In genomic region chr3:107660316-107660976, GRCh38 we compare ENCODE assay signal across 9 cellular contexts.
A peak's percentile ranks its signal among the peaks of the same experiment; 100 is the strongest.
DNase-seq lines count a peak whose midpoint lies in the region; ATAC-seq and TF ChIP-seq lines count a peak whose summit lies in the region.
"Had no signal": no experiment of that assay in that cellular context is flagged by ENCODE, and none has a peak within 500 bp of the region (broad histone marks: within the 10 kb centered on the region; RNA-seq: fewer than 3 reads in every experiment).

No MANE protein-coding gene starts in this region.

- no peak overlapping the region for H2BK12ac ChIP-seq in neuronal stem cell (ENCODE audit: low read length)

- H3K27me3 Mint-ChIP-seq in activated B cell treated with CpG ODN at 0.5 μM for 24 hours, result no peaks in the 10 kb centered on the region
- H3K27me3 Mint-ChIP-seq in activated T-helper 1 cell treated with anti-CD3 and anti-CD28 coated beads, Interleukin-12 subunit alpha, Interleukin-12 subunit beta, Interleukin-2, Interleukin-4 antibody, amounts not matched to agents 30 ng/mL and 10 ng/mL and 1 ng/mL, durations not matched to agents 14 hours and 24 hours and 36 hours (ENCODE audit: insufficient read depth), result no peaks in the 10 kb centered on the region
- H3K27me3 Mint-ChIP-seq: naive B cell had no signal

- H3K79me1 ChIP-seq in neuronal stem cell (ENCODE audit: low read depth, low read length), result no peaks in the 10 kb centered on the region

- TF ChIP-seq CTCF in activated B cell treated with CpG ODN at 0.5 μM for 24 hours (IDR thresholded peaks at IDR 0.05), result peak; percentile 85

- peaks cover 18% of the 10 kb centered on the region for H3K4me1 Mint-ChIP-seq in activated B cell treated with CpG ODN at 0.5 μM for 24 hours
- H3K4me1 Mint-ChIP-seq in activated T-helper 1 cell treated with anti-CD3 and anti-CD28 coated beads, Interleukin-12 subunit alpha, Interleukin-12 subunit beta, Interleukin-2, Interleukin-4 antibody, amounts not matched to agents 30 ng/mL and 10 ng/mL and 1 ng/mL, durations not matched to agents 14 hours and 24 hours and 36 hours (ENCODE audit: low read depth), result peaks cover 12% of the 10 kb centered on the region

- POLR2A ChIA-PET in activated B cell treated with CpG ODN at 0.5 μM for 24 hours (lab: Charles Lee), result interaction anchor here (0.6 to 2.0 kb wide), 5 partner anchors 14 to 747 kb away, joined by 3 to 6 read pairs (median 4); no protein-coding TSS in a partner anchor

- CTCF ChIA-PET in activated B cell treated with CpG ODN at 0.5 μM for 24 hours (lab: Charles Lee), result interaction anchor here (0.6 to 4.2 kb wide), 25 partner anchors 10 to 892 kb away, joined by 3 to 36 read pairs (median 3); no protein-coding TSS in a partner anchor

- H4K91ac ChIP-seq in neuronal stem cell (ENCODE audit: low read depth, low read length, poor library complexity), result no peak overlapping the region

- no peak overlapping the region for H3K27ac ChIP-seq in neuronal stem cell (replicated peaks; ENCODE audit: low read length)

- intact Hi-C loops in activated B cell treated with CpG ODN at 0.5 μM for 24 hours (cut with micrococcal nuclease), result loop anchor here (1.0 to 5.0 kb wide), 6 partner anchors 14 to 892 kb away; no protein-coding TSS in a partner anchor
- intact Hi-C loops in activated T-helper 1 cell treated with anti-CD3 and anti-CD28 coated beads, Interleukin-12 subunit alpha, Interleukin-12 subunit beta, Interleukin-2, Interleukin-4 antibody, amounts not matched to agents 30 ng/mL and 10 ng/mL and 1 ng/mL, durations not matched to agents 14 hours and 24 hours and 36 hours (cut with micrococcal nuclease), result loop anchor here (2.0 to 5.0 kb wide), 2 partner anchors 86 to 817 kb away; no protein-coding TSS in a partner anchor

- H3K36me3 ChIP-seq in neuronal stem cell (replicated peaks in 1 of 2; ENCODE audit: control insufficient read depth in 2 of 2, insufficient read depth in 2 of 2, low read length in 2 of 2), result no peaks in the 10 kb centered on the region

- H2AK5ac ChIP-seq in neuronal stem cell (ENCODE audit: low read depth, low read length), result no peak overlapping the region

- H2AFZ ChIP-seq in neuronal stem cell (ENCODE audit: low read length), result no peak overlapping the region

- no peak overlapping the region for H2BK5ac ChIP-seq in neuronal stem cell (ENCODE audit: low read length)

- DNase-seq in EH (ENCODE audit: low read depth) (peak; percentile 64), M059J (ENCODE audit: low read depth) (peak; percentile 49), activated B cell treated with CpG ODN at 0.5 μM for 24 hours (no peak), left lobe of liver (ENCODE audit: low spot score) (no peak), neuronal stem cell (ENCODE audit: low spot score) (no peak)
- DNase-seq in activated CD4-positive, alpha-beta T cell treated with anti-CD3 and anti-CD28 coated beads, Interleukin-2, amount 50 U/mL, for 4 hours, result no peak
- no peak for DNase-seq in activated T-helper 1 cell treated with anti-CD3 and anti-CD28 coated beads, Interleukin-12 subunit alpha, Interleukin-12 subunit beta, Interleukin-2, Interleukin-4 antibody, amounts not matched to agents 30 ng/mL and 10 ng/mL and 1 ng/mL, durations not matched to agents 14 hours and 24 hours and 36 hours (ENCODE audit: low spot score)
- DNase-seq: naive B cell had no signal

- H3K14ac ChIP-seq in neuronal stem cell (ENCODE audit: low read length), result no peak overlapping the region

- H3K4me3 Mint-ChIP-seq in activated B cell treated with CpG ODN at 0.5 μM for 24 hours, result no peak overlapping the region
- H3K4me3 Mint-ChIP-seq in activated T-helper 1 cell treated with anti-CD3 and anti-CD28 coated beads, Interleukin-12 subunit alpha, Interleukin-12 subunit beta, Interleukin-2, Interleukin-4 antibody, amounts not matched to agents 30 ng/mL and 10 ng/mL and 1 ng/mL, durations not matched to agents 14 hours and 24 hours and 36 hours, result no peak overlapping the region
- H3K4me3 Mint-ChIP-seq: naive B cell had no signal

- H4K8ac ChIP-seq in neuronal stem cell (ENCODE audit: low read depth, low read length), result no peak overlapping the region

- no peak overlapping the region for H2BK120ac ChIP-seq in neuronal stem cell (ENCODE audit: low read depth, low read length)

- no peak overlapping the region for H3K18ac ChIP-seq in neuronal stem cell (ENCODE audit: low read length)

- H3K9me3 Mint-ChIP-seq in activated B cell treated with CpG ODN at 0.5 μM for 24 hours, result no peaks in the 10 kb centered on the region
- H3K9me3 Mint-ChIP-seq in activated T-helper 1 cell treated with anti-CD3 and anti-CD28 coated beads, Interleukin-12 subunit alpha, Interleukin-12 subunit beta, Interleukin-2, Interleukin-4 antibody, amounts not matched to agents 30 ng/mL and 10 ng/mL and 1 ng/mL, durations not matched to agents 14 hours and 24 hours and 36 hours, result no peaks in the 10 kb centered on the region
- H3K9me3 Mint-ChIP-seq: naive B cell had no signal

- no peaks in the 10 kb centered on the region for H3K9me3 ChIP-seq in neuronal stem cell (replicated peaks in 1 of 2; ENCODE audit: control insufficient read depth in 2 of 2, insufficient read depth in 1 of 2, low read depth in 1 of 2, low read length in 2 of 2)

- H3K9ac ChIP-seq in neuronal stem cell (ENCODE audit: low read depth, low read length, poor library complexity), result no peak overlapping the region

- no peak overlapping the region for H3K4me2 ChIP-seq in neuronal stem cell (ENCODE audit: insufficient read depth, low read length, poor library complexity, severe bottlenecking)

- no peaks in the 10 kb centered on the region for H3K27me3 ChIP-seq in neuronal stem cell (ENCODE audit: control insufficient read depth in 3 of 3, insufficient read depth in 3 of 3, low read depth in 1 of 3, low read length in 3 of 3)

- H3K4me1 ChIP-seq in neuronal stem cell (ENCODE audit: control insufficient read depth in 2 of 2, insufficient read depth in 1 of 2, low read depth in 1 of 2, low read length in 2 of 2), result peaks cover 0 to 2% of the 10 kb centered on the region in 2 donors

- H3K27ac Mint-ChIP-seq in activated B cell treated with CpG ODN at 0.5 μM for 24 hours, result no peak overlapping the region
- H3K27ac Mint-ChIP-seq in activated T-helper 1 cell treated with anti-CD3 and anti-CD28 coated beads, Interleukin-12 subunit alpha, Interleukin-12 subunit beta, Interleukin-2, Interleukin-4 antibody, amounts not matched to agents 30 ng/mL and 10 ng/mL and 1 ng/mL, durations not matched to agents 14 hours and 24 hours and 36 hours, result no peak overlapping the region

- H3K23ac ChIP-seq in neuronal stem cell (ENCODE audit: low read depth, low read length, poor library complexity), result no peak overlapping the region

- WGBS in neuronal stem cell (ENCODE audit: extremely low coverage in 2 of 2, insufficient read length in 2 of 2, insufficient replicate concordance in 1 of 2), 2 donors, result no CpG with 5 or more reads among the region's 3 CpGs

- H3K36me3 Mint-ChIP-seq in activated B cell treated with CpG ODN at 0.5 μM for 24 hours (ENCODE audit: low read depth), result peaks cover 10% of the 10 kb centered on the region
- no peaks in the 10 kb centered on the region for H3K36me3 Mint-ChIP-seq in activated T-helper 1 cell treated with anti-CD3 and anti-CD28 coated beads, Interleukin-12 subunit alpha, Interleukin-12 subunit beta, Interleukin-2, Interleukin-4 antibody, amounts not matched to agents 30 ng/mL and 10 ng/mL and 1 ng/mL, durations not matched to agents 14 hours and 24 hours and 36 hours (ENCODE audit: low read depth)
- H3K36me3 Mint-ChIP-seq: naive B cell had no signal

- no peak overlapping the region for H2BK15ac ChIP-seq in neuronal stem cell (ENCODE audit: low read length)

- no peak overlapping the region for H3K4ac ChIP-seq in neuronal stem cell (ENCODE audit: low read length)

- H3K4me3 ChIP-seq in neuronal stem cell (ENCODE audit: low read length in 2 of 2), result no peak overlapping the region

- ATAC-seq in activated B cell treated with CpG ODN at 0.5 μM for 24 hours (ENCODE audit: low read depth) (no peak), left lobe of liver (peak; percentile 69), HG03025 (IDR thresholded peaks at IDR 0.05; ENCODE audit: low FRiP score, unreplicated experiment) (no peak)

Comparison
In these comparisons a context has a peak if more than half of its experiments do, and no peak if none do; other contexts are left out.
1. DNase-seq: peak in EH (single experiment) and M059J (single experiment); none in activated B cell treated with CpG ODN at 0.5 μM for 24 hours (single experiment), left lobe of liver (single experiment), activated CD4-positive, alpha-beta T cell treated with anti-CD3 and anti-CD28 coated beads, Interleukin-2, amount 50 U/mL, for 4 hours (0 of 2), activated T-helper 1 cell treated with anti-CD3 and anti-CD28 coated beads, Interleukin-12 subunit alpha, Interleukin-12 subunit beta, Interleukin-2, Interleukin-4 antibody, amounts not matched to agents 30 ng/mL and 10 ng/mL and 1 ng/mL, durations not matched to agents 14 hours and 24 hours and 36 hours (single experiment) and neuronal stem cell (single experiment).